In genomic region chr6:131063028-131063763, GRCh38 we compare ENCODE assay signal across 8 cellular contexts. TPM values are rescaled to one million over a fixed set of nuclear protein-coding genes. Genes with fewer than 3 reads are reported as not detected.
DNase-seq lines count a peak whose midpoint lies in the region; ATAC-seq and TF ChIP-seq lines count a peak whose summit lies in the region.

Gene EPB41L2, minus strand, starts transcription at chr6:131063245. Its CDS starts 106,760 bp downstream, at chr6:130956485.

- peak within 1 kb of the TSS; percentile 90 for H3K27ac Mint-ChIP-seq in endodermal cell

- H3K36me3 Mint-ChIP-seq in endodermal cell (ENCODE audit: low read depth) = no peaks in the 10 kb centered on the region

- H3K27me3 Mint-ChIP-seq in endodermal cell (ENCODE audit: insufficient read depth) = peaks cover 13% of the 10 kb centered on the region

- peak within 1 kb of the TSS; percentile 78 for H3K9ac ChIP-seq in endodermal cell (ENCODE audit: extremely low read depth, low read length, poor library complexity, severe bottlenecking)

- peak; percentile 26 for TF ChIP-seq CTCF in AG09309 (IDR thresholded peaks at IDR 0.05; ENCODE audit: control insufficient read depth, insufficient read depth, low read depth, low read length, missing control alignments)
- TF ChIP-seq CTCF in endodermal cell (conservative IDR thresholded peaks at IDR 0.05) = peak; percentile 60

- ATAC-seq in GM18873 (IDR thresholded peaks at IDR 0.05; ENCODE audit: low FRiP score, unreplicated experiment) = peak; percentile 50
- ATAC-seq in HG03135 (IDR thresholded peaks at IDR 0.05; ENCODE audit: unreplicated experiment) = peak; percentile 70

- H3K9me3 Mint-ChIP-seq in endodermal cell = peaks cover 3% of the 10 kb centered on the region

- no peaks in the 10 kb centered on the region for H3K36me3 ChIP-seq in endodermal cell (ENCODE audit: control insufficient read depth, insufficient read depth, low read length)
- no peaks in the 10 kb centered on the region for H3K36me3 ChIP-seq in mesodermal cell (ENCODE audit: control insufficient read depth, insufficient read depth, low read length)

- H3K27ac ChIP-seq in endodermal cell (ENCODE audit: low read depth, low read length) = peak within 1 kb of the TSS; percentile 59
- peak within 1 kb of the TSS; percentile 82 for H3K27ac ChIP-seq in mesodermal cell (ENCODE audit: low read depth, low read length, severe bottlenecking)

- DNase-seq in AG09309 (ENCODE audit: low read depth) (no peak), NOMO-1 (lab: John Stamatoyannopoulos, UW; ENCODE audit: unreplicated experiment in 2 of 2) (peak; percentile 8 to 41), endodermal cell (peak; percentile 96)
- DNase-seq in activated CD8-positive, alpha-beta memory T cell treated with anti-CD3 and anti-CD28 coated beads, Interleukin-2, amount 50 U/mL, for 1 hour (ENCODE audit: extremely low read depth) = peak; percentile 31
- peak; percentile 58 to 73 for DNase-seq in stimulated activated CD8-positive, alpha-beta memory T cell treated with anti-CD3 and anti-CD28 coated beads, Interleukin-15, amount 100 ng/mL, for 4 hours (ENCODE audit: low read depth in 2 of 2)

- H3K4me1 Mint-ChIP-seq in endodermal cell = peaks cover 31% of the 10 kb centered on the region

- H3K4me3 Mint-ChIP-seq in endodermal cell = peak within 1 kb of the TSS; percentile 86

- 0% methylated on average over 16 to 61 of the region's 61 CpGs for WGBS in endodermal cell (ENCODE audit: insufficient coverage in 1 of 2, insufficient read length in 1 of 2), 2 experiments
- 0 to 1% methylated on average over 27 to 58 of the region's 61 CpGs for WGBS in mesodermal cell (ENCODE audit: insufficient coverage in 2 of 2), 2 experiments

- H3K9me3 ChIP-seq in endodermal cell (ENCODE audit: control insufficient read depth, low read length) (peaks cover 11% of the 10 kb centered on the region), mesodermal cell (ENCODE audit: control insufficient read depth, low read length) (no peaks in the 10 kb centered on the region)

- no peaks in the 10 kb centered on the region for H3K27me3 ChIP-seq in endodermal cell (ENCODE audit: control insufficient read depth, insufficient read depth, low read length, poor library complexity, severe bottlenecking)

- H3K4me1 ChIP-seq in endodermal cell (ENCODE audit: control insufficient read depth, insufficient read depth, low read length) (peaks cover 3% of the 10 kb centered on the region), mesodermal cell (ENCODE audit: control insufficient read depth, insufficient read depth, low read length, poor library complexity, severe bottlenecking) (peaks cover 7% of the 10 kb centered on the region)

- peak within 1 kb of the TSS; percentile 63 for H3K4me3 ChIP-seq in AG09309 (ENCODE audit: control insufficient read depth, low read depth, low read length)
- peak within 1 kb of the TSS; percentile 92 for H3K4me3 ChIP-seq in endodermal cell (ENCODE audit: low read length)
- H3K4me3 ChIP-seq in mesodermal cell (ENCODE audit: extremely low read depth, insufficient read depth, low read length, poor library complexity, severe bottlenecking) = peak within 1 kb of the TSS; percentile 91

RNA-seq across cellular contexts. Expression of gene EPB41L2, which starts in this region (rescaled TPM):
- 100 to 1,000 TPM; 160 to 189 TPM for total RNA-seq in endodermal cell
- 62.9 TPM for polyA plus RNA-seq in endodermal cell (2013, experiment 1 of 2)
- 65.7 TPM for polyA plus RNA-seq in endodermal cell (2013, experiment 2 of 2)
- polyA plus RNA-seq in mesodermal cell (2013, experiment 1 of 2) = 95.1 TPM
- polyA plus RNA-seq in mesodermal cell (2013, experiment 2 of 2) = 75.4 TPM
